In the genomic region with DNA sequence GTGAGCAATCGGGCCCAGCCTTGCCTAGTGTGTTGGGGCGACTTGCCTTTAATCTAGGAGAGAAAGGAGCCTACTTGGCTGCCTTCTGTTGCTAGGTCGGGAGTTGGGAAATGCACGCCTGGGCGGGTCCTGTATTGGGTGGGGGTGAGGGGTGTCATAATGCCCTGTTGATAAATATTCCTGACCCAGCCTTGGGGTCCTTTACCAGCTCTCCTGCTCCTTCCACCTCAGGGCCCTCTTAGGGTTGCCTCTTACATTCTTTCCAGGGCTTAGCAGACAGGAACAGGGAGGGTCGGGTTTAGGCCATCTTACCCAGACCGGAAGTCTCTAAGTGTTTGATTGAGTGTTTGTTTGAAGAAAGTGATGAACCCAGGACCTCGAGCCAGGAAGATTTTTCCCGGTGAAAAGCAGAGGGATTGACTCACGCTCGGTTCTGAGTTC, we compare ENCODE assay signal across 1 cellular context.
TF ChIP-seq lines count a peak whose summit lies in the region.

No MANE protein-coding gene starts in this region.

TF ChIP-seq in IMR-90, 13 proteins besides CTCF, POLR2A, EP300 and RAD21:
- TF ChIP-seq FOS (IDR thresholded peaks at IDR 0.05; ENCODE audit: low read depth, low read length) (no peak), RFX5 (IDR thresholded peaks at IDR 0.05; ENCODE audit: low read depth, low read length) (no peak), MAFK (IDR thresholded peaks at IDR 0.05; ENCODE audit: low read depth, low read length) (no peak), SMC3 (IDR thresholded peaks at IDR 0.05; ENCODE audit: low read depth, low read length) (no peak), RCOR1 (IDR thresholded peaks at IDR 0.05; ENCODE audit: insufficient replicate concordance, low read length) (no peak), NFE2L2 (IDR thresholded peaks at IDR 0.05; ENCODE audit: low read depth, low read length) (no peak), CHD1 (IDR thresholded peaks at IDR 0.05; ENCODE audit: low read depth, low read length) (no peak), CEBPB (IDR thresholded peaks at IDR 0.05; ENCODE audit: low read depth, low read length) (no peak), MXI1 (IDR thresholded peaks at IDR 0.05; ENCODE audit: borderline replicate concordance, low read depth, low read length) (no peak)
- TF ChIP-seq, protein P1, sequence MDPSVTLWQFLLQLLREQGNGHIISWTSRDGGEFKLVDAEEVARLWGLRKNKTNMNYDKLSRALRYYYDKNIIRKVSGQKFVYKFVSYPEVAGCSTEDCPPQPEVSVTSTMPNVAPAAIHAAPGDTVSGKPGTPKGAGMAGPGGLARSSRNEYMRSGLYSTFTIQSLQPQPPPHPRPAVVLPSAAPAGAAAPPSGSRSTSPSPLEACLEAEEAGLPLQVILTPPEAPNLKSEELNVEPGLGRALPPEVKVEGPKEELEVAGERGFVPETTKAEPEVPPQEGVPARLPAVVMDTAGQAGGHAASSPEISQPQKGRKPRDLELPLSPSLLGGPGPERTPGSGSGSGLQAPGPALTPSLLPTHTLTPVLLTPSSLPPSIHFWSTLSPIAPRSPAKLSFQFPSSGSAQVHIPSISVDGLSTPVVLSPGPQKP (IDR thresholded peaks at IDR 0.05; ENCODE audit: borderline replicate concordance, low read depth, low read length): no peak
